In the genomic region with DNA sequence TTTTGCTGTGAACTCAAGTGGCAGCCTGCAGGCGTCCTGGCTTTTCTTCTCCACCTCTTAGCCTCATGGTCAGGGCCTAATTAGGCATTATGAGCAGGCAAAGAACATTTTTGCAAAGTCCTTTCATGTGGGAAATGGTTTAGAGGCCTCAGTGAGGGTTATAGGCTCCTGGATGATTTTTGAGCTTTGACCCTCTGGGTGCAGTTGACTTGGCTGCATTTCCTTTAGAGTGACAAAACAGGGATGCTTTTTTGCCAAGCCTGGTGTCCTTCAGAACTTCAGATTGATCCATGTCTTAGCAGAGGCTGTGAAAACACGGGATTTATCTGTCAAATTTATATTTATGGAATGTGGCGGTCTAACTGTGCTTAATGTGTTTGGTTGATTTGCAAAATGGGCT, we compare ENCODE assay signal across 22 cellular contexts.
"Had no signal": no experiment of that assay in that cellular context is flagged by ENCODE, and none has a peak within 500 bp of the region (broad histone marks: within the 10 kb centered on the region; RNA-seq: fewer than 3 reads in every experiment).

No MANE protein-coding gene starts in this region.

- H3K4me3 ChIP-seq: gastrocnemius medialis, left ventricle myocardium inferior, lower lobe of right lung, right atrium auricular region, sigmoid colon, stomach, thyroid gland, vagina had no signal

- ATAC-seq: effector memory CD8-positive, alpha-beta T cell; gastrocnemius medialis; left cardiac atrium; lower lobe of right lung; natural killer cell treated with Interleukin-12 subunit alpha and Interleukin-12 subunit beta and Interleukin-15 and Interleukin-18, amount 100 ng/mL, for 72 hours; stimulated activated effector memory CD8-positive, alpha-beta T cell treated with anti-CD3 and anti-CD28 coated beads, Interleukin-12 subunit alpha, Interleukin-12 subunit beta, amount 100 ng/mL, for 72 hours had no signal

- H3K27ac Mint-ChIP-seq: effector memory CD8-positive, alpha-beta T cell; natural killer cell treated with Interleukin-12 subunit alpha and Interleukin-12 subunit beta and Interleukin-15 and Interleukin-18, amount 100 ng/mL, for 72 hours; progenitor cell of endocrine pancreas; stimulated activated effector memory CD8-positive, alpha-beta T cell treated with anti-CD3 and anti-CD28 coated beads, Interleukin-12 subunit alpha, Interleukin-12 subunit beta, amount 100 ng/mL, for 72 hours had no signal

- H3K27ac ChIP-seq: gastrocnemius medialis, left ventricle myocardium inferior, lower lobe of right lung, parathyroid adenoma, right atrium auricular region, sigmoid colon, stomach, thyroid gland, vagina had no signal

- H2AFZ ChIP-seq: parathyroid adenoma had no signal

- H3K9ac ChIP-seq: parathyroid adenoma had no signal

- H3K9me3 ChIP-seq: gastrocnemius medialis, left ventricle myocardium inferior, lower lobe of right lung, sigmoid colon, thyroid gland, vagina had no signal

- DNase-seq: cortex of kidney; effector memory CD8-positive, alpha-beta T cell; gastrocnemius medialis; head of caudate nucleus; kidney; left cardiac atrium; left ventricle myocardium inferior; lower lobe of right lung; sigmoid colon; stimulated activated CD4-positive, alpha-beta T cell treated with anti-CD3 and anti-CD28 coated beads, Interleukin-2, amount 100 ng/mL, for 24 hours; stimulated activated CD4-positive, alpha-beta T cell treated with anti-CD3 and anti-CD28 coated beads, Interleukin-4, amount 100 ng/mL, for 24 hours; stimulated activated naive CD4-positive, alpha-beta T cell treated with Interleukin-2 at 50 U/mL for 16 hours; stomach; thyroid gland; trophoblast cell had no signal

- H3K4me1 Mint-ChIP-seq: neural crest cell; stimulated activated effector memory CD8-positive, alpha-beta T cell treated with anti-CD3 and anti-CD28 coated beads, Interleukin-12 subunit alpha, Interleukin-12 subunit beta, amount 100 ng/mL, for 72 hours had no signal

- H3K36me3 ChIP-seq: gastrocnemius medialis, left ventricle myocardium inferior, lower lobe of right lung, right atrium auricular region, sigmoid colon, stomach, thyroid gland, vagina had no signal

- H3K4me1 ChIP-seq: gastrocnemius medialis, left ventricle myocardium inferior, lower lobe of right lung, parathyroid adenoma, right atrium auricular region, sigmoid colon, stomach, thyroid gland, vagina had no signal

- H3K36me3 Mint-ChIP-seq: natural killer cell treated with Interleukin-12 subunit alpha and Interleukin-12 subunit beta and Interleukin-15 and Interleukin-18, amount 100 ng/mL, for 72 hours; stimulated activated effector memory CD8-positive, alpha-beta T cell treated with anti-CD3 and anti-CD28 coated beads, Interleukin-12 subunit alpha, Interleukin-12 subunit beta, amount 100 ng/mL, for 72 hours had no signal

- H3K27me3 Mint-ChIP-seq: effector memory CD8-positive, alpha-beta T cell; progenitor cell of endocrine pancreas had no signal

- H3K4me3 Mint-ChIP-seq: effector memory CD8-positive, alpha-beta T cell; natural killer cell treated with Interleukin-12 subunit alpha and Interleukin-12 subunit beta and Interleukin-15 and Interleukin-18, amount 100 ng/mL, for 72 hours; neural crest cell; stimulated activated effector memory CD8-positive, alpha-beta T cell treated with anti-CD3 and anti-CD28 coated beads, Interleukin-12 subunit alpha, Interleukin-12 subunit beta, amount 100 ng/mL, for 72 hours had no signal

- H3K27me3 ChIP-seq: gastrocnemius medialis, right atrium auricular region, sigmoid colon, stomach, thyroid gland, vagina had no signal

- H3K9me3 Mint-ChIP-seq: effector memory CD8-positive, alpha-beta T cell; stimulated activated effector memory CD8-positive, alpha-beta T cell treated with anti-CD3 and anti-CD28 coated beads, Interleukin-12 subunit alpha, Interleukin-12 subunit beta, amount 100 ng/mL, for 72 hours had no signal
